1 cellular context compared by ENCODE assay signal in genomic region chr18:69257861-69258458, GRCh38.
TF ChIP-seq lines count a peak whose summit lies in the region.

No MANE protein-coding gene starts in this region.

TF ChIP-seq in H1, 55 proteins besides CTCF, POLR2A, EP300 and RAD21 (continued from another document):
- no peak for TF ChIP-seq GABPA (IDR thresholded peaks at IDR 0.05; ENCODE audit: borderline replicate concordance, insufficient read depth, low read length)
- no peak for TF ChIP-seq BACH1 (IDR thresholded peaks at IDR 0.05; ENCODE audit: low read length)
- no peak for TF ChIP-seq SIN3A (conservative IDR thresholded peaks at IDR 0.05 in 1 of 2, IDR thresholded peaks at IDR 0.05 in 1 of 2; ENCODE audit: low read depth in 1 of 2, low read length in 2 of 2)
- no peak for TF ChIP-seq TAF1 (IDR thresholded peaks at IDR 0.05; ENCODE audit: low read depth, low read length)
